25 cellular contexts compared by ENCODE assay signal in genomic region chr10:132430861-132431271, GRCh38.
"Had no signal": no experiment of that assay in that cellular context is flagged by ENCODE, and none has a peak within 500 bp of the region (broad histone marks: within the 10 kb centered on the region; RNA-seq: fewer than 3 reads in every experiment).

No MANE protein-coding gene starts in this region.

- H3K9me3 Mint-ChIP-seq: naive thymus-derived CD8-positive, alpha-beta T cell; nephron progenitor cell; stimulated activated effector memory CD8-positive, alpha-beta T cell treated with anti-CD3 and anti-CD28 coated beads, Interleukin-12 subunit alpha, Interleukin-12 subunit beta, amount 100 ng/mL, for 72 hours had no signal

- H3K27me3 ChIP-seq: dorsolateral prefrontal cortex, left lung, ovary, right lobe of liver, stomach, thyroid gland, vagina had no signal

- FAIRE-seq: colon, frontal cortex, keratinocyte, small intestine had no signal

- H3K27me3 Mint-ChIP-seq: naive thymus-derived CD8-positive, alpha-beta T cell had no signal

- H3K27ac ChIP-seq: left lung, ovary, psoas muscle, right lobe of liver, stomach, thyroid gland, vagina had no signal

- H3K9me3 ChIP-seq: left lung, ovary, psoas muscle, right lobe of liver, stomach, thyroid gland, vagina had no signal

- H3K4me3 ChIP-seq: dorsolateral prefrontal cortex, left lung, ovary, psoas muscle, right lobe of liver, stomach, thyroid gland, vagina had no signal

- H3K4me1 ChIP-seq: psoas muscle, right lobe of liver had no signal

- H3K36me3 Mint-ChIP-seq: naive thymus-derived CD8-positive, alpha-beta T cell; stimulated activated effector memory CD8-positive, alpha-beta T cell treated with anti-CD3 and anti-CD28 coated beads, Interleukin-12 subunit alpha, Interleukin-12 subunit beta, amount 100 ng/mL, for 72 hours had no signal

- DNase-seq: dorsolateral prefrontal cortex; effector CD4-positive, alpha-beta T cell; hypothalamus; mesendoderm; midbrain; naive thymus-derived CD8-positive, alpha-beta T cell; nephron progenitor cell; occipital lobe; ovary; psoas muscle; right lobe of liver; small intestine; stimulated activated CD4-positive, alpha-beta T cell treated with anti-CD3 and anti-CD28 coated beads, Interleukin-12 subunit alpha, Interleukin-12 subunit beta, amount 100 ng/mL, for 4 hours; stimulated activated CD4-positive, alpha-beta T cell treated with anti-CD3 and anti-CD28 coated beads, Interleukin-1b, Interleukin-23, amount 100 ng/mL, for 48 hours; stimulated activated CD4-positive, alpha-beta T cell treated with anti-CD3 and anti-CD28 coated beads, Interleukin-4, amount 100 ng/mL, for 1 hour; stimulated activated naive CD4-positive, alpha-beta T cell treated with Interleukin-2 at 50 U/mL for 16 hours; stomach; thyroid gland; trophoblast cell had no signal

- H3K4me3 Mint-ChIP-seq: naive thymus-derived CD8-positive, alpha-beta T cell; nephron progenitor cell; stimulated activated effector memory CD8-positive, alpha-beta T cell treated with anti-CD3 and anti-CD28 coated beads, Interleukin-12 subunit alpha, Interleukin-12 subunit beta, amount 100 ng/mL, for 72 hours had no signal

- ATAC-seq: left lung; naive thymus-derived CD8-positive, alpha-beta T cell; psoas muscle; right lobe of liver; stimulated activated effector memory CD8-positive, alpha-beta T cell treated with anti-CD3 and anti-CD28 coated beads, Interleukin-12 subunit alpha, Interleukin-12 subunit beta, amount 100 ng/mL, for 72 hours had no signal

- H3K36me3 ChIP-seq: left lung, ovary, right lobe of liver, thyroid gland, vagina had no signal
